ENCODE assay signal across 8 cellular contexts in the genomic region with DNA sequence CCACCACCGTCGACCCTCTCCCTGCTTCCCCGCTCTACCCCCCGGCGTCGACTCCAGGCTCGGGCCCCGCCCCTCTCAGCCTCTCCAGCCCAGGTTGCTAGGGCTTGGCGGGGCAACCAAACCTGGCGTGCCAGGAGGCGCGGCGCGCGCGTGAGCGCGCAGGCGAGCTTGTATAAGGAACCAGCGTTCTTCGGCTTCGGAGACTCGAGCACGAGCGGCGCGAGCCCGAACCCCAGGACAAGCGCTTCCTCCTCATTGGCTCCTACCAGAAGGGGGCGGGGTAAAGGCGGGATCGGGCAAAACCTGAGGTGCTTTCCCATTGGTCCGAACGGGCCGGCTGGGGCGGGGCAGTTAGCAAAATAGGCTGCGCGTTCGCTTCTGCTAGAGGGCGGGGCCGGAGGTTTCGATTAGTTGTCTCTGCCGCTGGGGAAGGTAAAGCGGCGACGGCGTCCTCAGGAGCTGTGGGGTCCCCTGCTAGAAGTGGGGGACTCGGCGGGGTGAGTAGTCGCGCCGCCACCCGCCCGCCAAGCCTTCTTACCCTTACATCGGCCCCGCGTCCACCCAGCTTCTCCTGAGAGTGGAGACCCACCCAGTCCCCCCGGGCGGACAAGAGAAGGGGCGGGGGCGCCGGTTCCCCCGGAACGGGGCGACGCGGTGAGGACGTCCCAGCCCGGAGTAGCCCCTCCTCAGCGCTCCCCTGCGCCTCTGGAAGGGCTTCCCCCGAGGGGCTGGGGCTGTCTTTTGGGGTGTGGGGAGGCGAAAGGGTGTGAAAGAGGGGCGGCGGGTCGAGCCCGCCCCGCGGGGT. TPM values are rescaled to one million over a fixed set of nuclear protein-coding genes. Genes with fewer than 3 reads are reported as not detected.
DNase-seq lines count a peak whose midpoint lies in the region; ATAC-seq and TF ChIP-seq lines count a peak whose summit lies in the region.

A gene (plus strand): TSS at position 410 of the 805 bp plus-strand sequence. CDS start 81,489 bp downstream, outside the sequence.

- H3K27ac Mint-ChIP-seq in activated naive CD8-positive, alpha-beta T cell treated with anti-CD3 and anti-CD28 coated beads for 36 hours, result no peak within 1 kb of the TSS
- peak within 1 kb of the TSS; percentile 98 for H3K27ac Mint-ChIP-seq in glutamatergic neuron (ENCODE audit: unreplicated experiment)

- TF ChIP-seq EP300 in suprapubic skin (IDR thresholded peaks at IDR 0.05), result no peak

- H3K4me1 Mint-ChIP-seq in activated naive CD8-positive, alpha-beta T cell treated with anti-CD3 and anti-CD28 coated beads for 36 hours, result peaks cover 9% of the 10 kb centered on the region
- peaks cover 12% of the 10 kb centered on the region for H3K4me1 Mint-ChIP-seq in glutamatergic neuron (ENCODE audit: low read depth, unreplicated experiment)

- TF ChIP-seq CTCF in GM10248 (IDR thresholded peaks at IDR 0.05; ENCODE audit: control extremely low read depth, extremely low read depth, low read depth, missing control alignments) (no peak), glutamatergic neuron (IDR thresholded peaks at IDR 0.05; ENCODE audit: partially characterized antibody, unreplicated experiment) (no peak), suprapubic skin (IDR thresholded peaks at IDR 0.05) (no peak)

- H3K4me3 ChIP-seq in suprapubic skin, result peak within 1 kb of the TSS; percentile 77

- no peaks in the 10 kb centered on the region for H3K27me3 ChIP-seq in suprapubic skin

- CTCF ChIA-PET in GM10248 (lab: Yijun Ruan, JAX), result interaction anchor here (0.9 to 2.3 kb wide), 3 partner anchors 11 to 909 kb away, joined by 3 to 7 read pairs (median 3); no protein-coding TSS in a partner anchor

- H3K4me3 Mint-ChIP-seq in activated naive CD8-positive, alpha-beta T cell treated with anti-CD3 and anti-CD28 coated beads for 36 hours, result peak within 1 kb of the TSS; percentile 83
- H3K4me3 Mint-ChIP-seq in glutamatergic neuron (ENCODE audit: unreplicated experiment), result peak within 1 kb of the TSS; percentile 96

- no peaks in the 10 kb centered on the region for H3K36me3 ChIP-seq in suprapubic skin

- H3K36me3 Mint-ChIP-seq in activated naive CD8-positive, alpha-beta T cell treated with anti-CD3 and anti-CD28 coated beads for 36 hours, result no peaks in the 10 kb centered on the region
- H3K36me3 Mint-ChIP-seq in glutamatergic neuron (ENCODE audit: unreplicated experiment), result no peaks in the 10 kb centered on the region

- 27% methylated on average over 2 of the region's 79 CpGs for WGBS in suprapubic skin

- peak; percentile 93 for ATAC-seq in HG02678 (IDR thresholded peaks at IDR 0.05; ENCODE audit: unreplicated experiment)

- no peaks in the 10 kb centered on the region for H3K4me1 ChIP-seq in suprapubic skin

- peak within 1 kb of the TSS; percentile 80 for H3K27ac ChIP-seq in suprapubic skin

- TF ChIP-seq POLR2A in suprapubic skin (IDR thresholded peaks at IDR 0.05), result peak in 1 of 2 donors; percentile 28

- DNase-seq in GM10248 (ENCODE audit: extremely low spot score) (peak; percentile 86), NCI-H1105 treated with DMSO at 0.1 percent for 48 hours (lab: John Stamatoyannopoulos, UW) (peak; percentile 93), SKM-1 treated with dmso at 0.1 percent for 144 hours (lab: John Stamatoyannopoulos, UW; ENCODE audit: unreplicated experiment) (peak; percentile 89), glutamatergic neuron (peak; percentile 94), occipital lobe (lab: John Stamatoyannopoulos, UW) (peak; percentile 94), suprapubic skin (ENCODE audit: low spot score in 2 of 2) (peak; percentile 98 to 99)
- DNase-seq in activated naive CD8-positive, alpha-beta T cell treated with anti-CD3 and anti-CD28 coated beads for 36 hours, result peak; percentile 92

- no peaks in the 10 kb centered on the region for H3K9me3 Mint-ChIP-seq in activated naive CD8-positive, alpha-beta T cell treated with anti-CD3 and anti-CD28 coated beads for 36 hours
- H3K9me3 Mint-ChIP-seq in glutamatergic neuron (ENCODE audit: unreplicated experiment), result peaks cover 5% of the 10 kb centered on the region

- no peaks in the 10 kb centered on the region for H3K27me3 Mint-ChIP-seq in activated naive CD8-positive, alpha-beta T cell treated with anti-CD3 and anti-CD28 coated beads for 36 hours
- H3K27me3 Mint-ChIP-seq in glutamatergic neuron (ENCODE audit: unreplicated experiment), result peaks cover 8% of the 10 kb centered on the region

- no peaks in the 10 kb centered on the region for H3K9me3 ChIP-seq in suprapubic skin

- POLR2A ChIA-PET in GM10248 (lab: Yijun Ruan, JAX), result interaction anchor here (0.6 to 0.9 kb wide), 3 partner anchors 458 to 700 kb away, joined by 3 to 4 read pairs (median 4); no protein-coding TSS in a partner anchor

RNA-seq across cellular contexts. Expression of the gene that starts here (rescaled TPM):
- 1 to 10 TPM in 1 of 2 experiments, under 1 TPM in 1; 0.82 to 1.3 TPM for total RNA-seq in activated naive CD8-positive, alpha-beta T cell treated with anti-CD3 and anti-CD28 coated beads for 36 hours
- total RNA-seq in glutamatergic neuron (ENCODE audit: unreplicated experiment) (53.5 TPM), occipital lobe (75.0 TPM), suprapubic skin (10 to 100 TPM in 1 of 4 donors, 1 to 10 TPM in 3; 5.1 to 11.8 (median 7.4) TPM)

Comparison
In these comparisons a context has a peak if more than half of its experiments do, and no peak if none do; other contexts are left out.
1. Peak in every context shown above with its lines: DNase-seq, ATAC-seq, H3K4me3 ChIP-seq and H3K27ac ChIP-seq.